27 cellular contexts compared by ENCODE assay signal in the genomic region with DNA sequence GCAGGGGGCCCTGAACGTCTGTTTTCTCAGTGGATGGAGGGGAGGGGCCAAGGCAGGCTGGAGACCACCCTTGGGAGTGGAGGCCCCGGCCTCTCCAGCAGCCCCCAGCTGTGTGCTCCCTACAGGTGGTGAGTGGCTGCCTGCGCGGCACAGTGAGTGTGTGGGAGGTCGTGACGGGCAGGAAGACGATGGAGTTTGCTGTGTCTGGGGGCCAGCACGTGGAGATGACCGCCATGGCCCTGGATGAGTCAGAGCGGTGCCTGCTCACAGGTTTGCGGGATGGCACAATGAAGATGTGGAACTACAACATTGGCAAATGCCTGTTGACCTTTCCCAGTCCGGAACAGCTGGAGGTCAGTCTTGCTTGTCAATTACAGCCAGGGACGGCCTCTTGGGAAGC. TPM values are rescaled to one million over a fixed set of nuclear protein-coding genes. Genes with fewer than 3 reads are reported as not detected.
DNase-seq lines count a peak whose midpoint lies in the region; ATAC-seq, FAIRE-seq and TF ChIP-seq lines count a peak whose summit lies in the region.
"Had no signal": no experiment of that assay in that cellular context is flagged by ENCODE, and none has a peak within 500 bp of the region (broad histone marks: within the 10 kb centered on the region; RNA-seq: fewer than 3 reads in every experiment).

No MANE protein-coding gene starts in this region.

- ATAC-seq in left colon, result no peak
- ATAC-seq: K562, Right ventricle myocardium inferior had no signal

- DNase-seq in H7, result peak; percentile 32
- DNase-seq in LHCN-M2 (ENCODE audit: low read depth), result peak; percentile 22
- DNase-seq in kidney, result peak; percentile 30
- peak; percentile 19 for DNase-seq in sigmoid colon
- DNase-seq in pons (ENCODE audit: low spot score), result no peak
- no peak for DNase-seq in T-helper 9 cell
- no peak for DNase-seq in left colon
- DNase-seq: CD4-positive, CD25-positive, alpha-beta regulatory T cell; GOT3; HCEC 1CT; Kasumi-1; MV-4-11; NCI-H1105 treated with DMSO at 0.1 percent for 48 hours; NCI-H146; NCI-H1930; NCI-H446; NCI-H524 treated with DMSO at 0.1 percent for 48 hours; NCI-H774 had no signal

- no peak for TF ChIP-seq EP300 in sigmoid colon (IDR thresholded peaks at IDR 0.05)

- TF ChIP-seq CTCF in kidney (IDR thresholded peaks at IDR 0.05; ENCODE audit: borderline replicate concordance, extremely low read depth, insufficient read depth) (no peak), sigmoid colon (IDR thresholded peaks at IDR 0.05) (no peak)

- H3K9me3 ChIP-seq in kidney (ENCODE audit: control insufficient read depth in 1 of 2, low read length in 2 of 2) (peaks cover 6 to 14% of the 10 kb centered on the region in 2 donors), sigmoid colon (peaks cover 0 to 7% (median 4%) of the 10 kb centered on the region in 4 donors)

- intact Hi-C loops in kidney (cut with DNase I) (no loop called here), sigmoid colon (cut with DNase I) (no loop called here), left colon (cut with DNase I, micrococcal nuclease) (no loop called here)

- no peak overlapping the region for H3K4me3 ChIP-seq in H7 (ENCODE audit: insufficient read depth, low read depth, low read length)
- H3K4me3 ChIP-seq in kidney (ENCODE audit: low read length in 2 of 2), result no peak overlapping the region
- H3K4me3 ChIP-seq in sigmoid colon, result no peak overlapping the region
- H3K4me3 ChIP-seq: BLaER1, K562, SJSA1 had no signal

- no peak for TF ChIP-seq POLR2A in sigmoid colon (IDR thresholded peaks at IDR 0.05)

- H3K4me1 ChIP-seq in kidney (ENCODE audit: control insufficient read depth in 1 of 2, insufficient read depth in 1 of 2, low read depth in 1 of 2, low read length in 2 of 2) (no peaks in the 10 kb centered on the region), sigmoid colon (no peaks in the 10 kb centered on the region)
- H3K4me1 ChIP-seq: SJSA1 had no signal

- 73 to 77% methylated on average over 13 of the region's 13 CpGs for WGBS in sigmoid colon, 2 donors

- H3K36me3 ChIP-seq in H7 (replicated peaks; ENCODE audit: control insufficient read depth, insufficient read depth, low read length), result no peaks in the 10 kb centered on the region
- H3K36me3 ChIP-seq in kidney (ENCODE audit: control insufficient read depth in 1 of 2, insufficient read depth in 2 of 2, low read length in 2 of 2), result no peaks in the 10 kb centered on the region
- no peaks in the 10 kb centered on the region for H3K36me3 ChIP-seq in sigmoid colon
- H3K36me3 ChIP-seq: BLaER1, SJSA1 had no signal

- FAIRE-seq in kidney (lab: Jason Lieb, UNC), result no peak
- FAIRE-seq: A204.1, G401.6, K562, RCC 7860 had no signal

- no peaks in the 10 kb centered on the region for H3K27me3 ChIP-seq in H7 (ENCODE audit: control insufficient read depth, insufficient read depth, low read length)
- no peaks in the 10 kb centered on the region for H3K27me3 ChIP-seq in sigmoid colon
- H3K27me3 ChIP-seq: BLaER1 had no signal

- no peak overlapping the region for H3K9ac ChIP-seq in kidney (ENCODE audit: low read length in 2 of 2)
- H3K9ac ChIP-seq: BLaER1 had no signal

- H3K27ac ChIP-seq in kidney (ENCODE audit: low read depth in 2 of 2, low read length in 2 of 2), result no peak overlapping the region
- H3K27ac ChIP-seq in sigmoid colon, result no peak overlapping the region
- H3K27ac ChIP-seq: BLaER1, SJSA1 had no signal

RNA-seq across cellular contexts. Expression of a gene that starts 52.6 kb away (rescaled TPM):
- total RNA-seq in H7 (2014; rRNA removed; shearing (Covaris generic)), result 0.17 and 0.44 TPM in 2 replicates
- total RNA-seq in LHCN-M2 (2014; rRNA removed), result 0.17 TPM in 1 of 2 replicates, not detected in the other
- not detected for polyA plus RNA-seq in LHCN-M2 (2012)
- total RNA-seq in kidney, result 0.13 TPM
- not detected for polyA plus RNA-seq in kidney (ENCODE audit: insufficient read depth, low read depth, low replicate concordance)
- total RNA-seq in sigmoid colon, result under 1 TPM in 3 of 4 donors, not detected in 1; 0.49 to 0.83 (median 0.71) TPM
- polyA plus RNA-seq in sigmoid colon, result under 1 TPM in 1 of 3 donors, not detected in 2; 0.06 TPM
- total RNA-seq in left colon, result under 1 TPM in 1 of 2 donors, not detected in 1; 0.11 TPM
- total RNA-seq: MCF 10A had no signal
- polyA plus RNA-seq: AG04450; CD4-positive, CD25-positive, alpha-beta regulatory T cell had no signal

Comparison
In these comparisons a context has a peak if more than half of its experiments do, and no peak if none do; other contexts are left out.
1. DNase-seq: peak in H7 (single experiment), LHCN-M2 (single experiment), kidney (single experiment) and sigmoid colon (single experiment); none in pons (single experiment), T-helper 9 cell (single experiment) and left colon (0 of 2).